8 cellular contexts compared by ENCODE assay signal in the genomic region with DNA sequence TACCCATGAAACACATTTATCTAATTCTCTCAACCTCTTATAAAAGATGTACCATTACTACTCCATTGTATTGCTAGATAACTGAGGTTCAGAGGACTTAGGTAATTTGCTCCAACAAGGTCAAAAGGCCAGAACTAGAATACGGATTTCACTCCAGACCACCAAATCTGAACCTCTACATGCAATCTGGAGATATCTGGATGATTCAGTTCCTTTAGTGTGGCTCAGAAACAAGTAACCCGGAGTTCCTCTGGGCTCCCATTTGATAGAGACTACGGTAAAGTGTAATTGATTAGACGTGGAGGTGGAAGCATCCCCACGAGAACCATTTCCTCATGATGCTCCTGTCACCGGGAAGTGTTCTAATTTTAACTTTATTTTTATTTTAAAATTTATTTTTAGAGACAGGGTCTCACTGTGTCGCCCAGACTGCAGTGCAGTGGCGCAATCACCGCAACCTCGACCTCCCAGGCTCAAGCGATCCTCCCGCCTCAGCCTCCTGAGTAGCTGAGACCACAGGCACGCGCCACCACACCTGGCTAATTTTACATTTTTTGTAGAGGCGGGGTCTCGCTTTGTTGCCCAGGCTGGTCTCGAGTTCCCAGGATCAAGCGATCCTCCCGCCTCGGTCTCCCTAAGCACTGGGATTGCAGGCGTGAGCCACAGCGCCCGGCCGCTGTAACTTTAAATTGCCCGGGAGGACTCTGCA. TPM values are rescaled to one million over a fixed set of nuclear protein-coding genes. Genes with fewer than 3 reads are reported as not detected.
DNase-seq lines count a peak whose midpoint lies in the region; ATAC-seq, FAIRE-seq and TF ChIP-seq lines count a peak whose summit lies in the region.

No MANE protein-coding gene starts in this region.

- H3K27ac Mint-ChIP-seq in endothelial cell (ENCODE audit: unreplicated experiment), result peak overlapping the region; percentile 52

- TF ChIP-seq CTCF in endothelial cell (IDR thresholded peaks at IDR 0.05; ENCODE audit: unreplicated experiment) (no peak), parathyroid adenoma (IDR thresholded peaks at IDR 0.05) (no peak), D721Med (IDR thresholded peaks at IDR 0.05; ENCODE audit: insufficient read depth, missing control alignments) (no peak)

- H2AFZ ChIP-seq in parathyroid adenoma, result peak overlapping the region; percentile 98

- H3K9ac ChIP-seq in BLaER1 treated with 17β-estradiol and CSF1 and Interleukin-3, amounts not matched to agents 10 nM and 100 nM, result peak overlapping the region; percentile 84 to 95 (median 91)
- H3K9ac ChIP-seq in parathyroid adenoma, result no peak overlapping the region

- peaks cover 22 to 39% (median 25%) of the 10 kb centered on the region in 10 experiments for H3K4me1 ChIP-seq in BLaER1 treated with 17β-estradiol and CSF1 and Interleukin-3, amounts not matched to agents 10 nM and 100 nM
- peaks cover 7% of the 10 kb centered on the region for H3K4me1 ChIP-seq in parathyroid adenoma

- peaks cover 16% of the 10 kb centered on the region for H3K4me1 Mint-ChIP-seq in endothelial cell (ENCODE audit: unreplicated experiment)

- H3K27me3 ChIP-seq in BLaER1 treated with 17β-estradiol and CSF1 and Interleukin-3, amounts not matched to agents 10 nM and 100 nM, result no peaks in the 10 kb centered on the region
- no peaks in the 10 kb centered on the region for H3K27me3 ChIP-seq in parathyroid adenoma (ENCODE audit: control insufficient read depth, insufficient read depth, low read length)

- H3K4me2 ChIP-seq in BLaER1 treated with 17β-estradiol and CSF1 and Interleukin-3, amounts not matched to agents 10 nM and 100 nM, result peak overlapping the region; percentile 79 to 94 (median 88)
- peak overlapping the region; percentile 80 for H3K4me2 ChIP-seq in parathyroid adenoma (ENCODE audit: low read length)

- no peak for FAIRE-seq in D721Med (lab: Jason Lieb, UNC)

- H4K20me1 ChIP-seq in BLaER1 treated with 17β-estradiol and CSF1 and Interleukin-3, amounts not matched to agents 10 nM and 100 nM, result peaks cover 0 to 18% (median 0%) of the 10 kb centered on the region in 11 experiments; a peak in 7 of 22 replicates

- no peaks in the 10 kb centered on the region for H3K9me3 Mint-ChIP-seq in endothelial cell (ENCODE audit: unreplicated experiment)

- peak overlapping the region; percentile 80 to 99 (median 92) for H3K4me3 ChIP-seq in BLaER1 treated with 17β-estradiol and CSF1 and Interleukin-3, amounts not matched to agents 10 nM and 100 nM
- peak overlapping the region; percentile 93 for H3K4me3 ChIP-seq in parathyroid adenoma (ENCODE audit: low read depth, low read length)

- H3K4me3 Mint-ChIP-seq in endothelial cell (ENCODE audit: unreplicated experiment), result peak overlapping the region; percentile 96

- peaks cover 3 to 65% (median 34%) of the 10 kb centered on the region in 11 experiments; a peak in 20 of 22 replicates for H3K36me3 ChIP-seq in BLaER1 treated with 17β-estradiol and CSF1 and Interleukin-3, amounts not matched to agents 10 nM and 100 nM
- H3K36me3 ChIP-seq in parathyroid adenoma (ENCODE audit: control insufficient read depth, insufficient read depth, low read length), result no peaks in the 10 kb centered on the region

- peak overlapping the region; percentile 80 to 97 (median 92); a peak in 21 of 22 replicates for H3K27ac ChIP-seq in BLaER1 treated with 17β-estradiol and CSF1 and Interleukin-3, amounts not matched to agents 10 nM and 100 nM
- H3K27ac ChIP-seq in parathyroid adenoma, result peak overlapping the region; percentile 71

- peaks cover 2% of the 10 kb centered on the region for H3K27me3 Mint-ChIP-seq in endothelial cell (ENCODE audit: unreplicated experiment)

- peaks cover 4% of the 10 kb centered on the region for H3K36me3 Mint-ChIP-seq in endothelial cell (ENCODE audit: low read depth, unreplicated experiment)

- peak; percentile 6 for DNase-seq in NCI-H69 (lab: John Stamatoyannopoulos, UW)
- DNase-seq in endothelial cell (ENCODE audit: low spot score), result no peak
- no peak for DNase-seq in HCEC 1CT
- DNase-seq in NCI-H2081 treated with DMSO at 0.1 percent for 48 hours (lab: John Stamatoyannopoulos, UW), result no peak
- DNase-seq in D721Med (ENCODE audit: insufficient read length, low spot score), result no peak

- peaks cover 9 to 30% (median 28%) of the 10 kb centered on the region in 11 experiments; a peak in 21 of 22 replicates for H3K9me3 ChIP-seq in BLaER1 treated with 17β-estradiol and CSF1 and Interleukin-3, amounts not matched to agents 10 nM and 100 nM (replicated peaks in 1 of 11)
- H3K9me3 ChIP-seq in parathyroid adenoma (ENCODE audit: control insufficient read depth, low read length), result no peaks in the 10 kb centered on the region

- peak; percentile 10 for ATAC-seq in GM21526 (IDR thresholded peaks at IDR 0.05; ENCODE audit: low FRiP score, unreplicated experiment)

- H3K79me2 ChIP-seq in parathyroid adenoma, result peaks cover 13% of the 10 kb centered on the region

RNA-seq across cellular contexts. Expression of a gene that starts 0.6 kb away (rescaled TPM):
- total RNA-seq in endothelial cell (ENCODE audit: unreplicated experiment), result 12.5 TPM
